Comparison of ENCODE assay signal across 1 cellular context in the genomic region with DNA sequence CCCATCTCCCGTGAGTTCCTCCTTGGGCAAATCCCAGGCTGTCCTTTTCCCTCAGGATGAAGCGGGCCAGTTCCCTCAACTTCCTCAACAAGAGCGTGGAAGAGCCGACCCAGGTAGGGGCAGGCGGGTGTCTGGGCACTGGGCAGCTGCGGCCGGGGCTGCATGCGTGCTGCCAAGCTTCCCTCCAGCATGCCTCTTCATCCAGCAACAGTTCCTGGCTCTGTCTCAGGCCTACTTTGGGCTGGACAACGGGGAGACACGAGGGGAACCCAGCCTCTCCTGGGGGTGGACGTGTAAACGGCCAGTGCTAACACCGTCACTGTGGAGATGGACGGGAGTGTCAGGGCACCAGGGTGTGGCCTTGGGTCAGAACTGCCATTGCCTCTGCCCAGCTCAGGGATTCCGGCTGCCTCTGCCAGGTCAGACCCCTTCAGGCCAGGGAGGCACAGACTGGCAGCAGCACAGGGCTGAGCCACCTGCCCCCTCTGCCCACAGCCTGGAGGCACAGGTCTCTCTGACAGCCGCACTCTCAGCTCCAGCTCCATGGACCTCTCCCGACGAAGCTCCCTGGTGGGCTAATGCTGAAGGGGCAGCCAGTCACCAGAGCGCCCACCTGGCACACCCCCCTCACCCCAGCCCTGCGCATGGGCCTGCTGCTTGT.
TF ChIP-seq lines count a peak whose summit lies in the region.

No MANE protein-coding gene starts in this region.

TF ChIP-seq in K562, 482 proteins besides CTCF, POLR2A, EP300 and RAD21:
- TF ChIP-seq ZFP36 (IDR thresholded peaks at IDR 0.05; ENCODE audit: low read depth, low read length, partially characterized antibody), result no peak
- no peak for TF ChIP-seq XRCC3 (IDR thresholded peaks at IDR 0.05)
- TF ChIP-seq, protein P1, sequence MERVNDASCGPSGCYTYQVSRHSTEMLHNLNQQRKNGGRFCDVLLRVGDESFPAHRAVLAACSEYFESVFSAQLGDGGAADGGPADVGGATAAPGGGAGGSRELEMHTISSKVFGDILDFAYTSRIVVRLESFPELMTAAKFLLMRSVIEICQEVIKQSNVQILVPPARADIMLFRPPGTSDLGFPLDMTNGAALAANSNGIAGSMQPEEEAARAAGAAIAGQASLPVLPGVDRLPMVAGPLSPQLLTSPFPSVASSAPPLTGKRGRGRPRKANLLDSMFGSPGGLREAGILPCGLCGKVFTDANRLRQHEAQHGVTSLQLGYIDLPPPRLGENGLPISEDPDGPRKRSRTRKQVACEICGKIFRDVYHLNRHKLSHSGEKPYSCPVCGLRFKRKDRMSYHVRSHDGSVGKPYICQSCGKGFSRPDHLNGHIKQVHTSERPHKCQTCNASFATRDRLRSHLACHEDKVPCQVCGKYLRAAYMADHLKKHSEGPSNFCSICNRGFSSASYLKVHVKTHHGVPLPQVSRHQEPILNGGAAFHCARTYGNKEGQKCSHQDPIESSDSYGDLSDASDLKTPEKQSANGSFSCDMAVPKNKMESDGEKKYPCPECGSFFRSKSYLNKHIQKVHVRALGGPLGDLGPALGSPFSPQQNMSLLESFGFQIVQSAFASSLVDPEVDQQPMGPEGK (CRISPR knock-in tag; IDR thresholded peaks at IDR 0.05; ENCODE audit: borderline replicate concordance), result no peak
- no peak for TF ChIP-seq FOXM1 (IDR thresholded peaks at IDR 0.05; ENCODE audit: low read depth)
- no peak for TF ChIP-seq FOXM1 (CRISPR knock-in tag; IDR thresholded peaks at IDR 0.05; ENCODE audit: low read depth)
- TF ChIP-seq, protein P2, sequence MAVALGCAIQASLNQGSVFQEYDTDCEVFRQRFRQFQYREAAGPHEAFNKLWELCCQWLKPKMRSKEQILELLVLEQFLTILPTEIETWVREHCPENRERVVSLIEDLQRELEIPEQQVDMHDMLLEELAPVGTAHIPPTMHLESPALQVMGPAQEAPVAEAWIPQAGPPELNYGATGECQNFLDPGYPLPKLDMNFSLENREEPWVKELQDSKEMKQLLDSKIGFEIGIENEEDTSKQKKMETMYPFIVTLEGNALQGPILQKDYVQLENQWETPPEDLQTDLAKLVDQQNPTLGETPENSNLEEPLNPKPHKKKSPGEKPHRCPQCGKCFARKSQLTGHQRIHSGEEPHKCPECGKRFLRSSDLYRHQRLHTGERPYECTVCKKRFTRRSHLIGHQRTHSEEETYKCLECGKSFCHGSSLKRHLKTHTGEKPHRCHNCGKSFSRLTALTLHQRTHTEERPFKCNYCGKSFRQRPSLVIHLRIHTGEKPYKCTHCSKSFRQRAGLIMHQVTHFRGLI (CRISPR knock-in tag; IDR thresholded peaks at IDR 0.05), result no peak
- TF ChIP-seq MTA2 (IDR thresholded peaks at IDR 0.05; ENCODE audit: low read depth), result no peak
- TF ChIP-seq ZNF696 (CRISPR knock-in tag; conservative IDR thresholded peaks at IDR 0.05), result no peak
- no peak for TF ChIP-seq WHSC1 (IDR thresholded peaks at IDR 0.05; ENCODE audit: low read length)
- no peak for TF ChIP-seq ZSCAN29 (IDR thresholded peaks at IDR 0.05)
- no peak for TF ChIP-seq ZEB2 (IDR thresholded peaks at IDR 0.05)
- no peak for TF ChIP-seq KDM1A (IDR thresholded peaks at IDR 0.05)
- TF ChIP-seq, protein P3, sequence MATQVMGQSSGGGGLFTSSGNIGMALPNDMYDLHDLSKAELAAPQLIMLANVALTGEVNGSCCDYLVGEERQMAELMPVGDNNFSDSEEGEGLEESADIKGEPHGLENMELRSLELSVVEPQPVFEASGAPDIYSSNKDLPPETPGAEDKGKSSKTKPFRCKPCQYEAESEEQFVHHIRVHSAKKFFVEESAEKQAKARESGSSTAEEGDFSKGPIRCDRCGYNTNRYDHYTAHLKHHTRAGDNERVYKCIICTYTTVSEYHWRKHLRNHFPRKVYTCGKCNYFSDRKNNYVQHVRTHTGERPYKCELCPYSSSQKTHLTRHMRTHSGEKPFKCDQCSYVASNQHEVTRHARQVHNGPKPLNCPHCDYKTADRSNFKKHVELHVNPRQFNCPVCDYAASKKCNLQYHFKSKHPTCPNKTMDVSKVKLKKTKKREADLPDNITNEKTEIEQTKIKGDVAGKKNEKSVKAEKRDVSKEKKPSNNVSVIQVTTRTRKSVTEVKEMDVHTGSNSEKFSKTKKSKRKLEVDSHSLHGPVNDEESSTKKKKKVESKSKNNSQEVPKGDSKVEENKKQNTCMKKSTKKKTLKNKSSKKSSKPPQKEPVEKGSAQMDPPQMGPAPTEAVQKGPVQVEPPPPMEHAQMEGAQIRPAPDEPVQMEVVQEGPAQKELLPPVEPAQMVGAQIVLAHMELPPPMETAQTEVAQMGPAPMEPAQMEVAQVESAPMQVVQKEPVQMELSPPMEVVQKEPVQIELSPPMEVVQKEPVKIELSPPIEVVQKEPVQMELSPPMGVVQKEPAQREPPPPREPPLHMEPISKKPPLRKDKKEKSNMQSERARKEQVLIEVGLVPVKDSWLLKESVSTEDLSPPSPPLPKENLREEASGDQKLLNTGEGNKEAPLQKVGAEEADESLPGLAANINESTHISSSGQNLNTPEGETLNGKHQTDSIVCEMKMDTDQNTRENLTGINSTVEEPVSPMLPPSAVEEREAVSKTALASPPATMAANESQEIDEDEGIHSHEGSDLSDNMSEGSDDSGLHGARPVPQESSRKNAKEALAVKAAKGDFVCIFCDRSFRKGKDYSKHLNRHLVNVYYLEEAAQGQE (CRISPR knock-in tag; IDR thresholded peaks at IDR 0.05; ENCODE audit: low read depth), result no peak
- TF ChIP-seq, protein P4, sequence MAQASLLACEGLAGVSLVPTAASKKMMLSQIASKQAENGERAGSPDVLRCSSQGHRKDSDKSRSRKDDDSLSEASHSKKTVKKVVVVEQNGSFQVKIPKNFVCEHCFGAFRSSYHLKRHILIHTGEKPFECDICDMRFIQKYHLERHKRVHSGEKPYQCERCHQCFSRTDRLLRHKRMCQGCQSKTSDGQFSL (CRISPR knock-in tag; IDR thresholded peaks at IDR 0.05), result no peak
- TF ChIP-seq, protein P4 (tag; IDR thresholded peaks at IDR 0.05), result no peak
- TF ChIP-seq LARP7 (IDR thresholded peaks at IDR 0.05), result no peak
